Comparison of ENCODE assay signal across 15 cellular contexts in genomic region chr1:42971848-42972291, GRCh38. TPM values are rescaled to one million over a fixed set of nuclear protein-coding genes. Genes with fewer than 3 reads are reported as not detected.
DNase-seq lines count a peak whose midpoint lies in the region; ATAC-seq and TF ChIP-seq lines count a peak whose summit lies in the region.
"Had no signal": no experiment of that assay in that cellular context is flagged by ENCODE, and none has a peak within 500 bp of the region (broad histone marks: within the 10 kb centered on the region; RNA-seq: fewer than 3 reads in every experiment).

No MANE protein-coding gene starts in this region.

- H3K27me3 ChIP-seq in IMR-90 (ENCODE audit: control insufficient read depth, insufficient read depth, low read length) (no peaks in the 10 kb centered on the region), brain microvascular endothelial cell (replicated peaks) (no peaks in the 10 kb centered on the region), PC-3 (ENCODE audit: low read length) (no peaks in the 10 kb centered on the region), body of pancreas (no peaks in the 10 kb centered on the region)

- H3K9me3 ChIP-seq in IMR-90 (ENCODE audit: control insufficient read depth, insufficient read depth, low read length) (no peaks in the 10 kb centered on the region), PC-3 (ENCODE audit: low read length) (no peaks in the 10 kb centered on the region), body of pancreas (no peaks in the 10 kb centered on the region)

- TF ChIP-seq RAD21 in IMR-90 (IDR thresholded peaks at IDR 0.05; ENCODE audit: low read length) = no peak

- H2AK9ac ChIP-seq in IMR-90 (replicated peaks; ENCODE audit: low read depth, low read length, poor library complexity) = no peak overlapping the region

- intact Hi-C loops in IMR-90 (cut with micrococcal nuclease) = no loop called here
- intact Hi-C loops in PC-3 (cut with micrococcal nuclease) = no loop called here
- intact Hi-C loops in body of pancreas (cut with DNase I) = no loop called here

- no peak overlapping the region for H2BK15ac ChIP-seq in IMR-90 (ENCODE audit: low read depth, low read length)

- no peaks in the 10 kb centered on the region for H3K79me2 ChIP-seq in PC-3 (ENCODE audit: low read length)

- peak overlapping the region; percentile 20 for H2BK5ac ChIP-seq in IMR-90 (ENCODE audit: low read depth, low read length, poor library complexity, severe bottlenecking)

- H2AK5ac ChIP-seq in IMR-90 (ENCODE audit: low read depth, low read length) = 0 out of 2 replicates have a peak overlapping the region, but pooled peaks have one; percentile 47

- no peak overlapping the region for H3K4me2 ChIP-seq in IMR-90 (ENCODE audit: low read depth, low read length)
- H3K4me2 ChIP-seq in PC-3 (ENCODE audit: low read length) = no peak overlapping the region

- peak overlapping the region; percentile 1; the same call in 1 of the 2 replicates for H3K4ac ChIP-seq in IMR-90 (ENCODE audit: low read depth, low read length)

- H2BK120ac ChIP-seq in IMR-90 (ENCODE audit: low read depth, low read length) = no peak overlapping the region

- WGBS in IMR-90 (ENCODE audit: extremely low coverage in 2 of 2, insufficient read length in 1 of 2), 2 experiments = no CpG with 5 or more reads among the region's 4 CpGs
- WGBS in body of pancreas, 2 donors = 81 to 85% methylated on average over 4 of the region's 4 CpGs

- H3K4me3 ChIP-seq in AG10803 (ENCODE audit: low read length) (no peak overlapping the region), IMR-90 (ENCODE audit: insufficient read depth, low read depth, low read length) (no peak overlapping the region), brain microvascular endothelial cell (ENCODE audit: low read depth, low read length) (no peak overlapping the region), PC-3 (ENCODE audit: low read length) (no peak overlapping the region), body of pancreas (no peak overlapping the region)

- H2BK20ac ChIP-seq in IMR-90 (ENCODE audit: low read depth, low read length) = no peak overlapping the region

- CTCF ChIA-PET in IMR-90 (lab: Yijun Ruan, JAX) (interaction anchor here (1.0 kb wide), 1 partner anchor 102 kb away, joined by 6 read pairs; no protein-coding TSS in a partner anchor), PC-3 (lab: Charles Lee) (interaction anchor here (0.5 to 0.6 kb wide), 3 partner anchors 41 to 102 kb away, joined by 3 to 9 read pairs (median 5); no protein-coding TSS in a partner anchor)

- H2AFZ ChIP-seq in IMR-90 (replicated peaks; ENCODE audit: low read length, poor library complexity) = peak overlapping the region; percentile 47
- H2AFZ ChIP-seq in PC-3 (ENCODE audit: low read length) = no peak overlapping the region

- peaks cover 10% of the 10 kb centered on the region for H3K36me3 ChIP-seq in IMR-90 (ENCODE audit: control insufficient read depth, insufficient read depth, low read length)
- H3K36me3 ChIP-seq in brain microvascular endothelial cell (replicated peaks) = no peaks in the 10 kb centered on the region
- no peaks in the 10 kb centered on the region for H3K36me3 ChIP-seq in PC-3 (ENCODE audit: low read depth, low read length)
- H3K36me3 ChIP-seq in body of pancreas (replicated peaks in 1 of 2; ENCODE audit: insufficient read depth in 1 of 2, low read depth in 2 of 2) = no peaks in the 10 kb centered on the region

- H3K9ac ChIP-seq in IMR-90 (ENCODE audit: low read depth, low read length) (no peak overlapping the region), PC-3 (ENCODE audit: low read length) (no peak overlapping the region)

- in situ Hi-C loops in IMR-90 (cut with MboI; ENCODE audit: low sequenced_read_pairs) (no loop called here), brain microvascular endothelial cell (cut with HindIII; ENCODE audit: low pct_ligation_motif_present, low sequenced_read_pairs) (no loop called here)

- POLR2A ChIA-PET in IMR-90 (lab: Charles Lee; ENCODE audit: unreplicated experiment) (interaction anchor here (0.8 kb wide), 1 partner anchor 10 kb away, joined by 5 read pairs; no protein-coding TSS in a partner anchor), PC-3 (lab: Charles Lee; ENCODE audit: unreplicated experiment) (interaction anchor here (0.5 to 0.6 kb wide), 2 partner anchors 34 to 46 kb away, joined by 3 read pairs; no protein-coding TSS in a partner anchor)

- dilution Hi-C loops in IMR-90 (cut with HindIII; ENCODE audit: low sequenced_read_pairs, unreplicated experiment) = no loop called here

- H4K91ac ChIP-seq in IMR-90 (ENCODE audit: insufficient read depth, low read depth, low read length) = no peak overlapping the region

- H3K9me1 ChIP-seq in IMR-90 (ENCODE audit: insufficient read depth, low read length) = peaks cover 12% of the 10 kb centered on the region

- H3K18ac ChIP-seq in IMR-90 (ENCODE audit: low read depth, low read length) = no peak overlapping the region

- ATAC-seq in IMR-90 (ENCODE audit: low read depth) (peak; percentile 90), PC-3 (no peak), body of pancreas (no peak)

- no TSS peak for BruUV-seq in IMR-90 (replicated peaks; lab: Mats Ljungman, UMichigan)
- BruUV-seq in PC-3 (replicated peaks; lab: Mats Ljungman, UMichigan) = no TSS peak

- H3K27ac ChIP-seq in IMR-90 (ENCODE audit: insufficient read depth, low read length) = peak overlapping the region; percentile 3; the same call in 1 of the 2 replicates
- no peak overlapping the region for H3K27ac ChIP-seq in brain microvascular endothelial cell
- no peak overlapping the region for H3K27ac ChIP-seq in PC-3 (ENCODE audit: low read length)
- H3K27ac ChIP-seq in body of pancreas = no peak overlapping the region
- H3K27ac ChIP-seq: HL-60 had no signal

- peaks cover under 1% of the 10 kb centered on the region for H3F3A ChIP-seq in PC-3 (ENCODE audit: low read length, unreplicated experiment)

- no peaks in the 10 kb centered on the region for H3K9me2 ChIP-seq in PC-3 (replicated peaks; ENCODE audit: low read length)

- no peak overlapping the region for H4K5ac ChIP-seq in IMR-90 (ENCODE audit: low read depth, low read length)

- no peak overlapping the region for H3K56ac ChIP-seq in IMR-90 (ENCODE audit: extremely low read depth, insufficient read depth, low read length)

- H4K8ac ChIP-seq in IMR-90 (ENCODE audit: low read depth in 2 of 2, low read length in 2 of 2) = peak overlapping the region in 1 of 2 experiments; percentile 1; a peak in 1 of 4 replicates

- DNase-seq in AG10803 (ENCODE audit: low read depth) (peak; percentile 95), IMR-90 (peak; percentile 94), brain microvascular endothelial cell (peak; percentile 42), mucosa of gallbladder (ENCODE audit: low spot score) (peak; percentile 65), NCI-H1930 (lab: John Stamatoyannopoulos, UW) (no peak), PC-3 (no peak), body of pancreas (no peak), retina (no peak)
- DNase-seq: amygdala; CD4-positive, alpha-beta memory T cell; NCI-H1694 treated with DMSO at 0.1 percent for 48 hours; occipital lobe; stimulated activated CD4-positive, alpha-beta T cell treated with anti-CD3 and anti-CD28 coated beads, Interleukin-4, amount 100 ng/mL, for 1 hour; T-helper 9 cell had no signal

- no peak overlapping the region for H3K14ac ChIP-seq in IMR-90 (replicated peaks; ENCODE audit: low read depth, low read length)

- H4K20me1 ChIP-seq in IMR-90 (ENCODE audit: insufficient read depth, low read length) (no peaks in the 10 kb centered on the region), PC-3 (ENCODE audit: low read length) (no peaks in the 10 kb centered on the region)

- H3K23ac ChIP-seq in IMR-90 (ENCODE audit: low read depth, low read length) = no peak overlapping the region

- peaks cover 3 to 8% of the 10 kb centered on the region in 2 experiments; a peak in 2 of 4 replicates for H3K79me1 ChIP-seq in IMR-90 (ENCODE audit: low read depth in 1 of 2, low read length in 2 of 2)

- TF ChIP-seq CTCF in AG10803 (conservative IDR thresholded peaks at IDR 0.05; ENCODE audit: low read length) = no peak
- no peak for TF ChIP-seq CTCF in IMR-90 (conservative IDR thresholded peaks at IDR 0.05; ENCODE audit: low read depth, low read length)
- no peak for TF ChIP-seq CTCF in brain microvascular endothelial cell (IDR thresholded peaks at IDR 0.05; ENCODE audit: low read depth, low read length, missing control alignments)
- TF ChIP-seq CTCF in PC-3 (conservative IDR thresholded peaks at IDR 0.05; ENCODE audit: low read depth, low read length) = no peak
- no peak for TF ChIP-seq CTCF in body of pancreas (IDR thresholded peaks at IDR 0.05)

- H3K4me1 ChIP-seq in IMR-90 (ENCODE audit: control insufficient read depth, insufficient read depth, low read length) (peaks cover 6% of the 10 kb centered on the region), PC-3 (ENCODE audit: insufficient read depth, low read length) (peaks cover 28% of the 10 kb centered on the region), body of pancreas (peaks cover 6% of the 10 kb centered on the region)

- TF ChIP-seq POLR2A in IMR-90 (IDR thresholded peaks at IDR 0.05; ENCODE audit: low read depth, low read length) = no peak
- TF ChIP-seq POLR2A in body of pancreas (IDR thresholded peaks at IDR 0.05) = no peak

TF ChIP-seq in IMR-90, 13 proteins besides CTCF, POLR2A, EP300 and RAD21 (continues in another document):
- TF ChIP-seq FOS (IDR thresholded peaks at IDR 0.05; ENCODE audit: low read depth, low read length) (peak; percentile 85), CHD1 (IDR thresholded peaks at IDR 0.05; ENCODE audit: low read depth, low read length) (no peak), SMC3 (IDR thresholded peaks at IDR 0.05; ENCODE audit: low read depth, low read length) (no peak), MAZ (IDR thresholded peaks at IDR 0.05; ENCODE audit: borderline replicate concordance, low read depth, low read length) (peak; percentile 37; the same call in 1 of the 2 replicates)
- TF ChIP-seq, protein P1, sequence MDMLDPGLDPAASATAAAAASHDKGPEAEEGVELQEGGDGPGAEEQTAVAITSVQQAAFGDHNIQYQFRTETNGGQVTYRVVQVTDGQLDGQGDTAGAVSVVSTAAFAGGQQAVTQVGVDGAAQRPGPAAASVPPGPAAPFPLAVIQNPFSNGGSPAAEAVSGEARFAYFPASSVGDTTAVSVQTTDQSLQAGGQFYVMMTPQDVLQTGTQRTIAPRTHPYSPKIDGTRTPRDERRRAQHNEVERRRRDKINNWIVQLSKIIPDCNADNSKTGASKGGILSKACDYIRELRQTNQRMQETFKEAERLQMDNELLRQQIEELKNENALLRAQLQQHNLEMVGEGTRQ (IDR thresholded peaks at IDR 0.05; ENCODE audit: low read depth, low read length) = peak; percentile 76; the same call in 1 of the 2 replicates

RNA-seq across cellular contexts. Expression of gene SLC2A1, which starts 13.2 kb away (rescaled TPM):
- total RNA-seq in IMR-90 (2012; rRNA removed) = 203 and 395 TPM in 2 replicates
- 200 and 208 TPM in 2 replicates for polyA plus RNA-seq in IMR-90 (2012; rRNA removed)
- polyA plus RNA-seq in IMR-90 (2012; cell fraction: cytosol; rRNA removed) = 557 and 944 TPM in 2 replicates
- polyA plus RNA-seq in IMR-90 (2012; cell fraction: nucleus; rRNA removed; ENCODE audit: low replicate concordance) = 202 and 690 TPM in 2 replicates
- 142 TPM for total RNA-seq in mucosa of gallbladder
- total RNA-seq in PC-3 (2014; rRNA removed) = 245 and 264 TPM in 2 replicates
- 10 to 100 TPM in 1 of 2 donors, 1 to 10 TPM in 1; 4.2 to 13.2 TPM for total RNA-seq in body of pancreas

Comparison
In these comparisons a context has a peak if more than half of its experiments do, and no peak if none do; other contexts are left out.
1. DNase-seq: peak in AG10803 (single experiment), IMR-90 (single experiment), brain microvascular endothelial cell (single experiment) and mucosa of gallbladder (single experiment); none in NCI-H1930 (0 of 2), PC-3 (single experiment), body of pancreas (0 of 4) and retina (single experiment).
2. RNA of gene SLC2A1, which starts 13.2 kb away (total RNA-seq): 203 to 395 TPM in IMR-90, 245 to 264 TPM in PC-3 and 142 TPM in mucosa of gallbladder (single experiment); 4.2 to 13.2 TPM in body of pancreas; every median in the first group is over 10 times any median in the second.